17 cellular contexts compared by ENCODE assay signal in genomic region chr12:118271199-118271598, GRCh38.
DNase-seq lines count a peak whose midpoint lies in the region; ATAC-seq, FAIRE-seq and TF ChIP-seq lines count a peak whose summit lies in the region.
"Had no signal": no experiment of that assay in that cellular context is flagged by ENCODE, and none has a peak within 500 bp of the region (broad histone marks: within the 10 kb centered on the region; RNA-seq: fewer than 3 reads in every experiment).

No MANE protein-coding gene starts in this region.

- H2AFZ ChIP-seq in parathyroid adenoma: no peak overlapping the region

- POLR2A ChIA-PET in Panc1 (lab: Charles Lee): interaction anchor here (0.7 kb wide), 1 partner anchor 1372 kb away, joined by 11 read pairs; no protein-coding TSS in a partner anchor

- in situ Hi-C loops in Panc1 (cut with HindIII; ENCODE audit: low pct_unique_long_range_greater_than_20kb, low sequenced_read_pairs): no loop called here

- no peak overlapping the region for H3K9ac ChIP-seq in parathyroid adenoma

- H3K4me3 Mint-ChIP-seq in dendritic cell treated with granulocyte-macrophage colony-stimulating factor and Interleukin-4, amounts not matched to agents 40 ng/mL and 50 ng/mL, for 4 days: no peak overlapping the region
- H3K4me3 Mint-ChIP-seq: H9 had no signal

- H3K27me3 Mint-ChIP-seq in dendritic cell treated with granulocyte-macrophage colony-stimulating factor and Interleukin-4, amounts not matched to agents 40 ng/mL and 50 ng/mL, for 4 days: no peaks in the 10 kb centered on the region

- peaks cover 25% of the 10 kb centered on the region for H3K4me1 Mint-ChIP-seq in dendritic cell treated with granulocyte-macrophage colony-stimulating factor and Interleukin-4, amounts not matched to agents 40 ng/mL and 50 ng/mL, for 4 days (ENCODE audit: low read depth)
- H3K4me1 Mint-ChIP-seq: H9 had no signal

- H3K4me1 ChIP-seq in Panc1 (ENCODE audit: control insufficient read depth, insufficient read depth, low read length) (no peaks in the 10 kb centered on the region), parathyroid adenoma (peaks cover 4% of the 10 kb centered on the region)
- H3K4me1 ChIP-seq: SJCRH30 had no signal

- no peak for TF ChIP-seq CTCF in Panc1 (IDR thresholded peaks at IDR 0.05)
- TF ChIP-seq CTCF in parathyroid adenoma (IDR thresholded peaks at IDR 0.05): no peak
- no peak for TF ChIP-seq CTCF in WERI-Rb-1 (IDR thresholded peaks at IDR 0.05; ENCODE audit: low read depth, low read length)

- DNase-seq in EH (ENCODE audit: low read depth): peak; percentile 44
- DNase-seq in Panc1 (ENCODE audit: low read depth, low spot score): no peak
- DNase-seq in urothelium cell line (ENCODE audit: low spot score): no peak
- DNase-seq in COR-L47 (lab: John Stamatoyannopoulos, UW): no peak
- DNase-seq in WERI-Rb-1: no peak
- DNase-seq: AML-193, DMS 273 treated with DMSO at 0.1 percent for 48 hours, DND-41, GDM1, H9, NCI-H1694 treated with DMSO at 0.1 percent for 48 hours, NCI-H510A treated with DMSO at 0.1 percent for 48 hours, NCI-H774, SJCRH30 had no signal

- peaks cover 4% of the 10 kb centered on the region for H3K36me3 Mint-ChIP-seq in dendritic cell treated with granulocyte-macrophage colony-stimulating factor and Interleukin-4, amounts not matched to agents 40 ng/mL and 50 ng/mL, for 4 days (ENCODE audit: low read depth)

- H3K36me3 ChIP-seq in Panc1 (ENCODE audit: control insufficient read depth, insufficient read depth, low read length) (no peaks in the 10 kb centered on the region), parathyroid adenoma (ENCODE audit: control insufficient read depth, insufficient read depth, low read length) (no peaks in the 10 kb centered on the region), WERI-Rb-1 (no peaks in the 10 kb centered on the region)
- H3K36me3 ChIP-seq: SJCRH30 had no signal

- no peak overlapping the region for H3K4me3 ChIP-seq in Panc1 (ENCODE audit: low read depth in 2 of 2, low read length in 2 of 2)
- H3K4me3 ChIP-seq in parathyroid adenoma (ENCODE audit: low read depth, low read length): no peak overlapping the region
- no peak overlapping the region for H3K4me3 ChIP-seq in WERI-Rb-1 (ENCODE audit: low read depth, low read length)
- H3K4me3 ChIP-seq: SJCRH30 had no signal

- H3K27ac ChIP-seq in Panc1 (ENCODE audit: low read length): no peak overlapping the region
- H3K27ac ChIP-seq in parathyroid adenoma: peak overlapping the region; percentile 62
- H3K27ac ChIP-seq in WERI-Rb-1: no peak overlapping the region
- H3K27ac ChIP-seq: SJCRH30 had no signal

- intact Hi-C loops in Panc1 (cut with micrococcal nuclease; ENCODE audit: unreplicated experiment): no loop called here
- intact Hi-C loops in dendritic cell treated with granulocyte-macrophage colony-stimulating factor and Interleukin-4, amounts not matched to agents 40 ng/mL and 50 ng/mL, for 4 days (cut with micrococcal nuclease): loop anchor here (5.0 kb wide), 1 partner anchor 36 kb away; no protein-coding TSS in a partner anchor

- H3K4me2 ChIP-seq in parathyroid adenoma (ENCODE audit: low read length): peak overlapping the region; percentile 45

- ATAC-seq in Panc1 (no peak), HG02852 (IDR thresholded peaks at IDR 0.05; ENCODE audit: unreplicated experiment) (no peak)

- CTCF ChIA-PET in Panc1 (lab: Charles Lee): no interaction called here

- BruUV-seq in Panc1 (replicated peaks; lab: Mats Ljungman, UMichigan): TSS peak; percentile 44

- H3K9me3 Mint-ChIP-seq in dendritic cell treated with granulocyte-macrophage colony-stimulating factor and Interleukin-4, amounts not matched to agents 40 ng/mL and 50 ng/mL, for 4 days: no peaks in the 10 kb centered on the region
- H3K9me3 Mint-ChIP-seq: H9 had no signal

- H3K27me3 ChIP-seq in Panc1 (ENCODE audit: control insufficient read depth, insufficient read depth, low read length) (no peaks in the 10 kb centered on the region), parathyroid adenoma (ENCODE audit: control insufficient read depth, insufficient read depth, low read length) (no peaks in the 10 kb centered on the region), WERI-Rb-1 (ENCODE audit: insufficient read depth, low read depth, severe bottlenecking) (no peaks in the 10 kb centered on the region)
- H3K27me3 ChIP-seq: SJCRH30 had no signal

- H3K9me3 ChIP-seq in Panc1 (ENCODE audit: control insufficient read depth, insufficient read depth, low read depth, low read length): no peaks in the 10 kb centered on the region
- H3K9me3 ChIP-seq in parathyroid adenoma (ENCODE audit: control insufficient read depth, low read length): no peaks in the 10 kb centered on the region
- H3K9me3 ChIP-seq in WERI-Rb-1 (ENCODE audit: severe bottlenecking): no peaks in the 10 kb centered on the region
- H3K9me3 ChIP-seq: SJCRH30 had no signal

- FAIRE-seq in urothelium cell line (lab: Jason Lieb, UNC): no peak

- no peaks in the 10 kb centered on the region for H3K79me2 ChIP-seq in parathyroid adenoma

- H3K27ac Mint-ChIP-seq in dendritic cell treated with granulocyte-macrophage colony-stimulating factor and Interleukin-4, amounts not matched to agents 40 ng/mL and 50 ng/mL, for 4 days: peak overlapping the region; percentile 30
- H3K27ac Mint-ChIP-seq: H9 had no signal
